Comparison of ENCODE assay signal across 10 cellular contexts in genomic region chr15:78937132-78937739, GRCh38. TPM values are rescaled to one million over a fixed set of nuclear protein-coding genes. Genes with fewer than 3 reads are reported as not detected.
DNase-seq lines count a peak whose midpoint lies in the region; ATAC-seq and TF ChIP-seq lines count a peak whose summit lies in the region.
"Had no signal": no experiment of that assay in that cellular context is flagged by ENCODE, and none has a peak within 500 bp of the region (broad histone marks: within the 10 kb centered on the region; RNA-seq: fewer than 3 reads in every experiment).

No MANE protein-coding gene starts in this region.

- H3K36me3 Mint-ChIP-seq in activated naive CD4-positive, alpha-beta T cell treated with anti-CD3 and anti-CD28 coated beads, Interleukin-2, amount 10 ng/mL, durations not matched to agents 7 days and 5 days, result peaks cover 42% of the 10 kb centered on the region
- H3K36me3 Mint-ChIP-seq in activated naive CD4-positive, alpha-beta T cell treated with anti-CD3 and anti-CD28 coated beads for 36 hours (ENCODE audit: low read depth), result peaks cover 1% of the 10 kb centered on the region
- H3K36me3 Mint-ChIP-seq in activated T-helper 1 cell treated with anti-CD3 and anti-CD28 coated beads, Interleukin-12 subunit alpha, Interleukin-12 subunit beta, Interleukin-2, Interleukin-4 antibody, amounts not matched to agents 30 ng/mL and 10 ng/mL and 1 ng/mL, durations not matched to agents 14 hours and 24 hours and 36 hours (ENCODE audit: low read depth), result peaks cover 14% of the 10 kb centered on the region

- peaks cover 45% of the 10 kb centered on the region for H3K36me3 ChIP-seq in upper lobe of right lung

- CTCF ChIA-PET in activated naive CD4-positive, alpha-beta T cell treated with anti-CD3 and anti-CD28 coated beads, Interleukin-2, amount 10 ng/mL, durations not matched to agents 7 days and 5 days (lab: Charles Lee), result no interaction called here
- CTCF ChIA-PET in activated naive CD4-positive, alpha-beta T cell treated with anti-CD3 and anti-CD28 coated beads for 36 hours (lab: Charles Lee), result no interaction called here

- H3K27me3 ChIP-seq in upper lobe of right lung, result no peaks in the 10 kb centered on the region

- peaks cover 40% of the 10 kb centered on the region for H3K4me1 ChIP-seq in upper lobe of right lung

- peak overlapping the region; percentile 83 for H3K27ac Mint-ChIP-seq in activated naive CD4-positive, alpha-beta T cell treated with anti-CD3 and anti-CD28 coated beads, Interleukin-2, amount 10 ng/mL, durations not matched to agents 7 days and 5 days
- H3K27ac Mint-ChIP-seq in activated naive CD4-positive, alpha-beta T cell treated with anti-CD3 and anti-CD28 coated beads for 36 hours, result no peak overlapping the region
- peak overlapping the region; percentile 84 for H3K27ac Mint-ChIP-seq in activated T-helper 1 cell treated with anti-CD3 and anti-CD28 coated beads, Interleukin-12 subunit alpha, Interleukin-12 subunit beta, Interleukin-2, Interleukin-4 antibody, amounts not matched to agents 30 ng/mL and 10 ng/mL and 1 ng/mL, durations not matched to agents 14 hours and 24 hours and 36 hours

- peak overlapping the region; percentile 67 for H3K4me3 Mint-ChIP-seq in activated naive CD4-positive, alpha-beta T cell treated with anti-CD3 and anti-CD28 coated beads, Interleukin-2, amount 10 ng/mL, durations not matched to agents 7 days and 5 days
- H3K4me3 Mint-ChIP-seq in activated naive CD4-positive, alpha-beta T cell treated with anti-CD3 and anti-CD28 coated beads for 36 hours, result no peak overlapping the region
- H3K4me3 Mint-ChIP-seq in activated T-helper 1 cell treated with anti-CD3 and anti-CD28 coated beads, Interleukin-12 subunit alpha, Interleukin-12 subunit beta, Interleukin-2, Interleukin-4 antibody, amounts not matched to agents 30 ng/mL and 10 ng/mL and 1 ng/mL, durations not matched to agents 14 hours and 24 hours and 36 hours, result peak overlapping the region; percentile 56

- peaks cover 58% of the 10 kb centered on the region for H3K4me1 Mint-ChIP-seq in activated naive CD4-positive, alpha-beta T cell treated with anti-CD3 and anti-CD28 coated beads, Interleukin-2, amount 10 ng/mL, durations not matched to agents 7 days and 5 days
- H3K4me1 Mint-ChIP-seq in activated naive CD4-positive, alpha-beta T cell treated with anti-CD3 and anti-CD28 coated beads for 36 hours (ENCODE audit: low read depth), result peaks cover 23% of the 10 kb centered on the region
- H3K4me1 Mint-ChIP-seq in activated T-helper 1 cell treated with anti-CD3 and anti-CD28 coated beads, Interleukin-12 subunit alpha, Interleukin-12 subunit beta, Interleukin-2, Interleukin-4 antibody, amounts not matched to agents 30 ng/mL and 10 ng/mL and 1 ng/mL, durations not matched to agents 14 hours and 24 hours and 36 hours (ENCODE audit: low read depth), result peaks cover 37% of the 10 kb centered on the region

- TF ChIP-seq CTCF in upper lobe of right lung (IDR thresholded peaks at IDR 0.05), result no peak

- H3K27me3 Mint-ChIP-seq in activated naive CD4-positive, alpha-beta T cell treated with anti-CD3 and anti-CD28 coated beads, Interleukin-2, amount 10 ng/mL, durations not matched to agents 7 days and 5 days, result peaks cover 6% of the 10 kb centered on the region
- H3K27me3 Mint-ChIP-seq in activated naive CD4-positive, alpha-beta T cell treated with anti-CD3 and anti-CD28 coated beads for 36 hours (ENCODE audit: low read depth), result no peaks in the 10 kb centered on the region
- H3K27me3 Mint-ChIP-seq in activated T-helper 1 cell treated with anti-CD3 and anti-CD28 coated beads, Interleukin-12 subunit alpha, Interleukin-12 subunit beta, Interleukin-2, Interleukin-4 antibody, amounts not matched to agents 30 ng/mL and 10 ng/mL and 1 ng/mL, durations not matched to agents 14 hours and 24 hours and 36 hours (ENCODE audit: insufficient read depth), result peaks cover under 1% of the 10 kb centered on the region

- H3K4me3 ChIP-seq in upper lobe of right lung, result peak overlapping the region; percentile 11

- DNase-seq in activated naive CD4-positive, alpha-beta T cell treated with anti-CD3 and anti-CD28 coated beads, Interleukin-2, amount 10 ng/mL, durations not matched to agents 7 days and 5 days, result peak; percentile 64
- no peak for DNase-seq in activated naive CD4-positive, alpha-beta T cell treated with anti-CD3 and anti-CD28 coated beads for 36 hours
- peak; percentile 14 for DNase-seq in activated T-helper 1 cell treated with anti-CD3 and anti-CD28 coated beads, Interleukin-12 subunit alpha, Interleukin-12 subunit beta, Interleukin-2, Interleukin-4 antibody, amounts not matched to agents 30 ng/mL and 10 ng/mL and 1 ng/mL, durations not matched to agents 14 hours and 24 hours and 36 hours (ENCODE audit: low spot score)
- DNase-seq in islet precursor cell (peak; percentile 41), upper lobe of right lung (peak; percentile 82), ecto neural progenitor cell (ENCODE audit: low spot score) (no peak)
- no peak for DNase-seq in stimulated activated CD4-positive, alpha-beta T cell treated with anti-CD3 and anti-CD28 coated beads, Interleukin-15, amount 100 ng/mL, for 24 hours
- DNase-seq: NCI-H2029 treated with DMSO at 0.1 percent for 48 hours; stimulated activated naive CD4-positive, alpha-beta T cell treated with Interleukin-2 at 50 U/mL for 16 hours had no signal

- intact Hi-C loops in activated naive CD4-positive, alpha-beta T cell treated with anti-CD3 and anti-CD28 coated beads for 36 hours (cut with micrococcal nuclease), result no loop called here
- intact Hi-C loops in activated T-helper 1 cell treated with anti-CD3 and anti-CD28 coated beads, Interleukin-12 subunit alpha, Interleukin-12 subunit beta, Interleukin-2, Interleukin-4 antibody, amounts not matched to agents 30 ng/mL and 10 ng/mL and 1 ng/mL, durations not matched to agents 14 hours and 24 hours and 36 hours (cut with micrococcal nuclease), result loop anchor here (2.0 kb wide), 1 partner anchor 62 kb away; no protein-coding TSS in a partner anchor
- intact Hi-C loops in upper lobe of right lung (cut with DNase I), result no loop called here

- H3K9me3 ChIP-seq in upper lobe of right lung, result no peaks in the 10 kb centered on the region

- peaks cover 4% of the 10 kb centered on the region for H3K9me3 Mint-ChIP-seq in activated naive CD4-positive, alpha-beta T cell treated with anti-CD3 and anti-CD28 coated beads, Interleukin-2, amount 10 ng/mL, durations not matched to agents 7 days and 5 days
- no peaks in the 10 kb centered on the region for H3K9me3 Mint-ChIP-seq in activated naive CD4-positive, alpha-beta T cell treated with anti-CD3 and anti-CD28 coated beads for 36 hours
- peaks cover 4% of the 10 kb centered on the region for H3K9me3 Mint-ChIP-seq in activated T-helper 1 cell treated with anti-CD3 and anti-CD28 coated beads, Interleukin-12 subunit alpha, Interleukin-12 subunit beta, Interleukin-2, Interleukin-4 antibody, amounts not matched to agents 30 ng/mL and 10 ng/mL and 1 ng/mL, durations not matched to agents 14 hours and 24 hours and 36 hours

- ATAC-seq in upper lobe of right lung (peak; percentile 68), HG03139 (IDR thresholded peaks at IDR 0.05; ENCODE audit: unreplicated experiment) (no peak)

- H3K27ac ChIP-seq in upper lobe of right lung, result peak overlapping the region; percentile 85

RNA-seq across cellular contexts. Expression of gene CTSH, which starts 7.6 kb away (rescaled TPM):
- 1 to 10 TPM; 4.7 to 5.1 TPM for total RNA-seq in activated naive CD4-positive, alpha-beta T cell treated with anti-CD3 and anti-CD28 coated beads for 36 hours
- total RNA-seq in activated T-helper 1 cell treated with anti-CD3 and anti-CD28 coated beads, Interleukin-12 subunit alpha, Interleukin-12 subunit beta, Interleukin-2, Interleukin-4 antibody, amounts not matched to agents 30 ng/mL and 10 ng/mL and 1 ng/mL, durations not matched to agents 14 hours and 24 hours and 36 hours, result 50.9 and 57.3 TPM in 2 replicates
- total RNA-seq in upper lobe of right lung, result 1,018 TPM

Comparison
In these comparisons a context has a peak if more than half of its experiments do, and no peak if none do; other contexts are left out.
1. DNase-seq: peak in activated naive CD4-positive, alpha-beta T cell treated with anti-CD3 and anti-CD28 coated beads, Interleukin-2, amount 10 ng/mL, durations not matched to agents 7 days and 5 days (single experiment), activated T-helper 1 cell treated with anti-CD3 and anti-CD28 coated beads, Interleukin-12 subunit alpha, Interleukin-12 subunit beta, Interleukin-2, Interleukin-4 antibody, amounts not matched to agents 30 ng/mL and 10 ng/mL and 1 ng/mL, durations not matched to agents 14 hours and 24 hours and 36 hours (single experiment), islet precursor cell (single experiment) and upper lobe of right lung (single experiment); none in activated naive CD4-positive, alpha-beta T cell treated with anti-CD3 and anti-CD28 coated beads for 36 hours (single experiment), stimulated activated CD4-positive, alpha-beta T cell treated with anti-CD3 and anti-CD28 coated beads, Interleukin-15, amount 100 ng/mL, for 24 hours (single experiment) and ecto neural progenitor cell (single experiment).
2. RNA of gene CTSH, which starts 7.6 kb away (total RNA-seq): 1,018 TPM in upper lobe of right lung (single experiment); 50.9 to 57.3 TPM in activated T-helper 1 cell treated with anti-CD3 and anti-CD28 coated beads, Interleukin-12 subunit alpha, Interleukin-12 subunit beta, Interleukin-2, Interleukin-4 antibody, amounts not matched to agents 30 ng/mL and 10 ng/mL and 1 ng/mL, durations not matched to agents 14 hours and 24 hours and 36 hours and 4.7 to 5.1 TPM in activated naive CD4-positive, alpha-beta T cell treated with anti-CD3 and anti-CD28 coated beads for 36 hours; every median in the first group is over 10 times any median in the second.